In genomic region chr1:25072461-25072860, GRCh38 we compare ENCODE assay signal across 17 cellular contexts.
DNase-seq lines count a peak whose midpoint lies in the region; ATAC-seq, FAIRE-seq and TF ChIP-seq lines count a peak whose summit lies in the region.
"Had no signal": no experiment of that assay in that cellular context is flagged by ENCODE, and none has a peak within 500 bp of the region (broad histone marks: within the 10 kb centered on the region; RNA-seq: fewer than 3 reads in every experiment).

No MANE protein-coding gene starts in this region.

- H3K23ac ChIP-seq in H1 (ENCODE audit: insufficient read length): no peak overlapping the region

- FAIRE-seq in H1 (lab: Jason Lieb, UNC): no peak
- FAIRE-seq: GM12892, GM19239 had no signal

- H2AK5ac ChIP-seq in H1 (ENCODE audit: low read depth, low read length): no peak overlapping the region

- no peak overlapping the region for H4K91ac ChIP-seq in H1 (replicated peaks; ENCODE audit: insufficient read length, low read length)

- DNase-seq in activated CD4-positive, CD25-positive, alpha-beta regulatory T cell treated with anti-CD3 and anti-CD28 coated beads, Interleukin-2, amount 50 U/mL, for 72 hours: peak; percentile 28
- DNase-seq in activated CD4-positive, CD25-positive, alpha-beta regulatory T cell (lab: John Stamatoyannopoulos, UW): no peak
- DNase-seq in H1 (ENCODE audit: low read depth in 1 of 2, low spot score in 2 of 2): no peak
- DNase-seq in posterior vena cava (ENCODE audit: low spot score): peak; percentile 75
- DNase-seq in upper lobe of right lung: peak; percentile 50
- DNase-seq in mesenteric fat pad (ENCODE audit: low spot score): no peak
- no peak for DNase-seq in thyroid gland
- DNase-seq in activated T-helper 2 cell treated with anti-CD3 and anti-CD28 coated beads, Interferon-gamma antibody, Interleukin-2, Interleukin-4, amounts not matched to agents 10 μg/mL and 5 μg/mL and 100 μg/mL, durations not matched to agents 14 hours and 24 hours and 36 hours (ENCODE audit: low spot score): no peak
- DNase-seq: Caco-2, DND-41, GDM1, GOT3 had no signal

- POLR2A ChIA-PET in H1 (lab: Charles Lee; ENCODE audit: partially characterized antibody): no interaction called here

- WGBS in H1 (ENCODE audit: extremely low coverage in 1 of 2, insufficient coverage in 1 of 2, insufficient read length in 1 of 2, insufficient replicate concordance in 2 of 2, low coverage in 1 of 2, low lambda C conversion rate in 2 of 2, missing lambda C conversion rate in 1 of 2), 2 experiments: 74% methylated on average over 5 of the region's 5 CpGs; no CpG with 5 or more reads in 1 of the 2 experiments
- WGBS in thyroid gland, 2 donors: 91% methylated on average over 4 of the region's 5 CpGs; no CpG with 5 or more reads in 1 of the 2 donors

- no peak overlapping the region for H2BK15ac ChIP-seq in H1 (ENCODE audit: low read length)

- H3K27ac Mint-ChIP-seq in activated T-helper 2 cell treated with anti-CD3 and anti-CD28 coated beads, Interferon-gamma antibody, Interleukin-2, Interleukin-4, amounts not matched to agents 10 μg/mL and 5 μg/mL and 100 μg/mL, durations not matched to agents 14 hours and 24 hours and 36 hours: no peak overlapping the region

- no peaks in the 10 kb centered on the region for H3K23me2 ChIP-seq in H1 (ENCODE audit: low read depth, low read length)

- H3K4me3 ChIP-seq in H1 (ENCODE audit: extremely low read depth in 1 of 4, insufficient read depth in 2 of 4, low read depth in 3 of 4, low read length in 4 of 4): no peak overlapping the region
- H3K4me3 ChIP-seq in upper lobe of right lung: no peak overlapping the region
- H3K4me3 ChIP-seq in thyroid gland (replicated peaks in 1 of 3): no peak overlapping the region
- H3K4me3 ChIP-seq: HAP-1 had no signal

- H4K20me1 ChIP-seq in H1 (replicated peaks in 1 of 2; ENCODE audit: control insufficient read depth in 1 of 2, insufficient read depth in 2 of 2, low read length in 2 of 2): no peaks in the 10 kb centered on the region

- no peak overlapping the region for H2BK120ac ChIP-seq in H1 (replicated peaks; ENCODE audit: low read depth, low read length)

- no peak for ATAC-seq in upper lobe of right lung

- H3K4me1 Mint-ChIP-seq in activated T-helper 2 cell treated with anti-CD3 and anti-CD28 coated beads, Interferon-gamma antibody, Interleukin-2, Interleukin-4, amounts not matched to agents 10 μg/mL and 5 μg/mL and 100 μg/mL, durations not matched to agents 14 hours and 24 hours and 36 hours (ENCODE audit: low read depth): no peaks in the 10 kb centered on the region

- CTCF ChIA-PET in H1 (lab: Charles Lee; ENCODE audit: partially characterized antibody): interaction anchor here (1.0 to 5.5 kb wide), 9 partner anchors 9 to 137 kb away, joined by 3 to 30 read pairs (median 4); no protein-coding TSS in a partner anchor

- peaks cover 10% of the 10 kb centered on the region for H3K9me3 Mint-ChIP-seq in activated T-helper 2 cell treated with anti-CD3 and anti-CD28 coated beads, Interferon-gamma antibody, Interleukin-2, Interleukin-4, amounts not matched to agents 10 μg/mL and 5 μg/mL and 100 μg/mL, durations not matched to agents 14 hours and 24 hours and 36 hours

- no peak overlapping the region for H2AFZ ChIP-seq in H1 (ENCODE audit: low read length)

- no peak for TF ChIP-seq POLR2A in H1 (IDR thresholded peaks at IDR 0.05; ENCODE audit: control extremely low read depth in 1 of 2, low read depth in 2 of 2, low read length in 2 of 2)
- no peak for TF ChIP-seq POLR2A in thyroid gland (IDR thresholded peaks at IDR 0.05)

- TF ChIP-seq EP300 in H1 (IDR thresholded peaks at IDR 0.05; ENCODE audit: borderline replicate concordance in 1 of 2, low read depth in 2 of 2, low read length in 2 of 2): no peak

- H3K36me3 Mint-ChIP-seq in activated T-helper 2 cell treated with anti-CD3 and anti-CD28 coated beads, Interferon-gamma antibody, Interleukin-2, Interleukin-4, amounts not matched to agents 10 μg/mL and 5 μg/mL and 100 μg/mL, durations not matched to agents 14 hours and 24 hours and 36 hours (ENCODE audit: low read depth): no peaks in the 10 kb centered on the region

- H4K8ac ChIP-seq in H1 (ENCODE audit: extremely low read depth, insufficient read depth, low read length): peak overlapping the region; percentile 51; the same call in 1 of the 2 replicates

- H3K27ac ChIP-seq in H1 (ENCODE audit: low read depth, low read length) (no peak overlapping the region), upper lobe of right lung (no peak overlapping the region), thyroid gland (no peak overlapping the region)
- H3K27ac ChIP-seq: 22Rv1 had no signal

- no peak overlapping the region for H3K9ac ChIP-seq in H1 (replicated peaks in 1 of 4; ENCODE audit: extremely low read depth in 1 of 4, low read depth in 3 of 4, low read length in 3 of 4)

- no peak overlapping the region for H3K4me3 Mint-ChIP-seq in activated T-helper 2 cell treated with anti-CD3 and anti-CD28 coated beads, Interferon-gamma antibody, Interleukin-2, Interleukin-4, amounts not matched to agents 10 μg/mL and 5 μg/mL and 100 μg/mL, durations not matched to agents 14 hours and 24 hours and 36 hours (ENCODE audit: low read depth)
- H3K4me3 Mint-ChIP-seq: CD8-positive, alpha-beta memory T cell had no signal

- no peak overlapping the region for H4K5ac ChIP-seq in H1 (ENCODE audit: insufficient read length, low read depth, low read length)

- peaks cover 6% of the 10 kb centered on the region for H3K27me3 Mint-ChIP-seq in activated T-helper 2 cell treated with anti-CD3 and anti-CD28 coated beads, Interferon-gamma antibody, Interleukin-2, Interleukin-4, amounts not matched to agents 10 μg/mL and 5 μg/mL and 100 μg/mL, durations not matched to agents 14 hours and 24 hours and 36 hours (ENCODE audit: low read depth)

- H2BK20ac ChIP-seq in H1 (ENCODE audit: low read length): no peak overlapping the region

- H3K9me3 ChIP-seq in H1 (ENCODE audit: insufficient read depth in 2 of 2, low read depth in 1 of 2, low read length in 1 of 2): 0 out of 4 replicates have a peak, but pooled peaks cover 0 to 4% of the 10 kb centered on the region in 2 experiments
- H3K9me3 ChIP-seq in upper lobe of right lung: no peaks in the 10 kb centered on the region
- no peaks in the 10 kb centered on the region for H3K9me3 ChIP-seq in thyroid gland
- H3K9me3 ChIP-seq: Caco-2 had no signal

- no peak overlapping the region for H3K56ac ChIP-seq in H1 (replicated peaks; ENCODE audit: insufficient read length, low read depth, low read length)

- no peak overlapping the region for H3K14ac ChIP-seq in H1 (ENCODE audit: insufficient read length)

- H2BK5ac ChIP-seq in H1 (ENCODE audit: low read depth, low read length): no peak overlapping the region

- intact Hi-C loops in posterior vena cava (cut with DNase I) (no loop called here), upper lobe of right lung (cut with DNase I) (no loop called here), thyroid gland (cut with DNase I) (no loop called here)
- intact Hi-C loops in activated T-helper 2 cell treated with anti-CD3 and anti-CD28 coated beads, Interferon-gamma antibody, Interleukin-2, Interleukin-4, amounts not matched to agents 10 μg/mL and 5 μg/mL and 100 μg/mL, durations not matched to agents 14 hours and 24 hours and 36 hours (cut with micrococcal nuclease): no loop called here

- no peaks in the 10 kb centered on the region for H3K36me3 ChIP-seq in H1 (ENCODE audit: control insufficient read depth in 2 of 4, insufficient read depth in 4 of 4, low read length in 3 of 4)
- H3K36me3 ChIP-seq in upper lobe of right lung: no peaks in the 10 kb centered on the region
- no peaks in the 10 kb centered on the region for H3K36me3 ChIP-seq in thyroid gland
- H3K36me3 ChIP-seq: HAP-1 had no signal

- H3K18ac ChIP-seq in H1 (ENCODE audit: extremely low read depth, low read length): no peak overlapping the region

- no peaks in the 10 kb centered on the region for H3K27me3 ChIP-seq in H1 (replicated peaks in 1 of 4; ENCODE audit: control insufficient read depth in 3 of 4, extremely low read depth in 1 of 4, insufficient read depth in 3 of 4, low read length in 3 of 4)
- no peaks in the 10 kb centered on the region for H3K27me3 ChIP-seq in upper lobe of right lung
- no peaks in the 10 kb centered on the region for H3K27me3 ChIP-seq in thyroid gland

- no peak for TF ChIP-seq RAD21 in H1 (IDR thresholded peaks at IDR 0.05 in 1 of 2, conservative IDR thresholded peaks at IDR 0.05 in 1 of 2; ENCODE audit: low read depth in 2 of 2, low read length in 2 of 2)

- H2BK12ac ChIP-seq in H1 (ENCODE audit: low read depth, low read length): no peak overlapping the region

- H3K79me2 ChIP-seq in H1 (ENCODE audit: control insufficient read depth in 1 of 2, insufficient read depth in 2 of 2, low read length in 2 of 2): no peaks in the 10 kb centered on the region

- H3K4me2 ChIP-seq in H1 (ENCODE audit: insufficient read depth in 1 of 2, low read depth in 2 of 2, low read length in 2 of 2): no peak overlapping the region

- H3K4ac ChIP-seq in H1 (replicated peaks; ENCODE audit: insufficient read length, low read depth, low read length): no peak overlapping the region

- TF ChIP-seq CTCF in H1 (IDR thresholded peaks at IDR 0.05; ENCODE audit: control extremely low read depth in 1 of 3, insufficient read depth in 1 of 3, low read depth in 1 of 3, low read length in 3 of 3): no peak
- no peak for TF ChIP-seq CTCF in upper lobe of right lung (IDR thresholded peaks at IDR 0.05)
- no peak for TF ChIP-seq CTCF in thyroid gland (IDR thresholded peaks at IDR 0.05)

- no peaks in the 10 kb centered on the region for H3K79me1 ChIP-seq in H1 (ENCODE audit: low read depth, low read length)

- no peaks in the 10 kb centered on the region for H3K4me1 ChIP-seq in H1 (replicated peaks in 1 of 4; ENCODE audit: control insufficient read depth in 3 of 4, insufficient read depth in 4 of 4, low read length in 3 of 4)
- no peaks in the 10 kb centered on the region for H3K4me1 ChIP-seq in upper lobe of right lung
- no peaks in the 10 kb centered on the region for H3K4me1 ChIP-seq in thyroid gland
- H3K4me1 ChIP-seq: Caco-2, HAP-1 had no signal

TF ChIP-seq in H1, 55 proteins besides CTCF, POLR2A, EP300 and RAD21:
- no peak for TF ChIP-seq CHD1 (IDR thresholded peaks at IDR 0.05; ENCODE audit: low read depth, low read length)
- TF ChIP-seq RXRA (IDR thresholded peaks at IDR 0.05; ENCODE audit: insufficient read depth, low read depth, low read length): no peak
- TF ChIP-seq CREB1 (IDR thresholded peaks at IDR 0.05): no peak
- no peak for TF ChIP-seq TBP (IDR thresholded peaks at IDR 0.05; ENCODE audit: low read depth, low read length)
- no peak for TF ChIP-seq CTBP2 (IDR thresholded peaks at IDR 0.05; ENCODE audit: borderline replicate concordance, insufficient read depth, insufficient read length, low read length)
- TF ChIP-seq YY1 (IDR thresholded peaks at IDR 0.05; ENCODE audit: low read depth, low read length): no peak
- TF ChIP-seq SP1 (IDR thresholded peaks at IDR 0.05; ENCODE audit: low read depth, low read length): no peak
- no peak for TF ChIP-seq RNF2 (IDR thresholded peaks at IDR 0.05; ENCODE audit: borderline replicate concordance, low read depth, low read length, missing control alignments, poor library complexity, severe bottlenecking)
- no peak for TF ChIP-seq RFX5 (IDR thresholded peaks at IDR 0.05; ENCODE audit: borderline replicate concordance, low read depth, low read length)
- no peak for TF ChIP-seq MAFK (IDR thresholded peaks at IDR 0.05; ENCODE audit: low read depth, low read length)

Comparison
In these comparisons a context has a peak if more than half of its experiments do, and no peak if none do; other contexts are left out.
1. DNase-seq: peak in activated CD4-positive, CD25-positive, alpha-beta regulatory T cell treated with anti-CD3 and anti-CD28 coated beads, Interleukin-2, amount 50 U/mL, for 72 hours (single experiment), posterior vena cava (single experiment) and upper lobe of right lung (single experiment); none in activated CD4-positive, CD25-positive, alpha-beta regulatory T cell (0 of 4), H1 (0 of 2), mesenteric fat pad (single experiment), thyroid gland (0 of 2) and activated T-helper 2 cell treated with anti-CD3 and anti-CD28 coated beads, Interferon-gamma antibody, Interleukin-2, Interleukin-4, amounts not matched to agents 10 μg/mL and 5 μg/mL and 100 μg/mL, durations not matched to agents 14 hours and 24 hours and 36 hours (single experiment).